38 cellular contexts compared by ENCODE assay signal in the genomic region with DNA sequence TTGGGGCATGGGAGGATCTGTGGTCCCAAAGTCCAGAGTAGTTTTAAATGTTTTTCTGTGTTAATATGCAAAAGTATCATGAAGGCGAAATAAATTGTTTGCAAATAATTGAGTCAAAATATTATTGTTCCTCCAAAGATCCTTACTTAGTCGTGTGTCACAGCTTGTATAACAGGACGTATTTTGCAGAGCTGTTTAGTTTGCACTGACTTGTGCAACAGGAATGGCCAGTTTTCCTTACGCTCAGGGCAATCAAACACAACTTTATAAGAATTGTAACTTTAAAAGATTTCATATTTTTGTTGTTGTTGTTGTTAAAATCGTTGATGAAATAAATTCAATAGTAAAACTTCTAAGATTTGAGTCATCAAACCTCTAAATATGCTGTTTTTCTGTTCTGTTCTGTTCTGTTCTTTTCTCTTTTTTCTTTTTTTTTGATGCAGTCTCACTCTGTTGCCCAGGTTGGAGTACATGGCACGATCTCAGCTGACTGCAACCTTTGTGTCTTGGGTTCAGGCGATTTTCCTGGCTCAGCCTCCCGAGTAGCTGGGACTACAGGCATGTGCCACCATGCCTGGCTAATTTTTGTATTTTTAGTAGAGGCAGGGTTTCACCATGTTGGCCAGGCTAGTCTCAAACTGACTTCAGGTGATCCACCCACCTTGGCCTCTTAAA.
DNase-seq lines count a peak whose midpoint lies in the region; ATAC-seq, FAIRE-seq and TF ChIP-seq lines count a peak whose summit lies in the region.
"Had no signal": no experiment of that assay in that cellular context is flagged by ENCODE, and none has a peak within 500 bp of the region (broad histone marks: within the 10 kb centered on the region; RNA-seq: fewer than 3 reads in every experiment).

No MANE protein-coding gene starts in this region.

- no CpG with 5 or more reads among the region's 8 CpGs for WGBS in H9 (ENCODE audit: extremely low coverage, insufficient read length, low lambda C conversion rate)
- WGBS in body of pancreas, 2 donors = 15 to 23% methylated on average over 8 of the region's 8 CpGs
- WGBS in esophagus squamous epithelium, 2 donors = 40 to 54% methylated on average over 8 of the region's 8 CpGs
- WGBS in pancreas, 2 donors = 15 to 19% methylated on average over 8 of the region's 8 CpGs
- 92 to 93% methylated on average over 8 of the region's 8 CpGs for WGBS in heart right ventricle, 2 donors

- peaks cover 0 to 7% of the 10 kb centered on the region in 2 donors for H3K36me3 ChIP-seq in body of pancreas (replicated peaks in 1 of 2; ENCODE audit: insufficient read depth in 1 of 2, low read depth in 2 of 2)
- H3K36me3 ChIP-seq in esophagus squamous epithelium = peaks cover 5 to 20% (median 8%) of the 10 kb centered on the region in 3 donors
- peaks cover 0 to 3% (median 0%) of the 10 kb centered on the region in 3 donors for H3K36me3 ChIP-seq in pancreas
- peaks cover 0 to 20% (median 0%) of the 10 kb centered on the region in 9 donors for H3K36me3 ChIP-seq in heart right ventricle

- peaks cover 32% of the 10 kb centered on the region; the same call in 1 of the 2 replicates for H3K79me2 ChIP-seq in H9 (ENCODE audit: insufficient read depth, low read length)

- H3K27ac ChIP-seq in H9 (ENCODE audit: insufficient read length, low read depth, low read length) (no peak overlapping the region), body of pancreas (peak overlapping the region in 1 of 4 donors; percentile 16), esophagus squamous epithelium (peak overlapping the region in 3 of 4 donors; percentile 70 to 78 (median 77)), pancreas (peak overlapping the region in 1 of 4 donors; percentile 12), heart right ventricle (no peak overlapping the region)
- H3K27ac ChIP-seq: gastrocnemius medialis, SJCRH30, thoracic aorta had no signal

- H2AFZ ChIP-seq in H9 (ENCODE audit: low read length) = no peak overlapping the region

- no peaks in the 10 kb centered on the region for H3K23me2 ChIP-seq in H9 (ENCODE audit: insufficient read length, low read depth, low read length, poor library complexity, severe bottlenecking)

- no peak overlapping the region for H3K56ac ChIP-seq in H9 (ENCODE audit: insufficient read length, low read depth, low read length)

- no peak overlapping the region for H3K23ac ChIP-seq in H9 (ENCODE audit: insufficient read length, low read depth, low read length)

- no peak for FAIRE-seq in pancreas (lab: Jason Lieb, UNC)
- FAIRE-seq: GM12878 had no signal

- H3K4me3 ChIP-seq in body of pancreas = no peak overlapping the region
- H3K4me3 ChIP-seq in esophagus squamous epithelium = peak overlapping the region in 1 of 4 donors; percentile 7
- H3K4me3 ChIP-seq in pancreas = no peak overlapping the region
- H3K4me3 ChIP-seq in heart right ventricle = no peak overlapping the region
- H3K4me3 ChIP-seq: gastrocnemius medialis, GM12878, HAP-1, SJCRH30, thoracic aorta had no signal

- no peak overlapping the region for H2BK12ac ChIP-seq in H9 (ENCODE audit: insufficient read length, low read depth, low read length)

- no peak overlapping the region for H4K5ac ChIP-seq in H9 (ENCODE audit: insufficient read length, low read depth, low read length)

- no peaks in the 10 kb centered on the region for H4K20me1 ChIP-seq in H9 (ENCODE audit: control insufficient read depth, insufficient read depth, insufficient read length)

- no peak overlapping the region for H2AK5ac ChIP-seq in H9 (ENCODE audit: insufficient read length, low read length)

- no peak for TF ChIP-seq POLR2A in body of pancreas (IDR thresholded peaks at IDR 0.05)
- no peak for TF ChIP-seq POLR2A in esophagus squamous epithelium (IDR thresholded peaks at IDR 0.05)

- intact Hi-C loops in body of pancreas (cut with DNase I) = no loop called here
- intact Hi-C loops in esophagus squamous epithelium (cut with DNase I) = no loop called here
- intact Hi-C loops in pancreas (cut with DNase I) = no loop called here
- intact Hi-C loops in heart right ventricle (cut with DNase I) = no loop called here

- no peak overlapping the region for H3K4me3 Mint-ChIP-seq in H9
- H3K4me3 Mint-ChIP-seq: activated naive CD8-positive, alpha-beta T cell treated with anti-CD3 and anti-CD28 coated beads, Interleukin-2, amount 10 ng/mL, durations not matched to agents 7 days and 5 days; activated T-cell treated with anti-CD3 and anti-CD28 coated beads, Interleukin-2, amount 50 U/mL, for 24 hours; CD8-positive, alpha-beta T cell; dendritic cell treated with granulocyte-macrophage colony-stimulating factor and Interleukin-4, amounts not matched to agents 40 ng/mL and 50 ng/mL, for 4 days; endodermal cell; memory B cell; neural crest cell had no signal

- no peak overlapping the region for H2BK120ac ChIP-seq in H9 (ENCODE audit: low read depth, low read length, poor library complexity, severe bottlenecking)

- H3K36me3 Mint-ChIP-seq in H9 (ENCODE audit: insufficient read depth in 1 of 3, low read depth in 3 of 3) = peaks cover 26 to 35% (median 34%) of the 10 kb centered on the region in 3 experiments

- no peak overlapping the region for H2BK20ac ChIP-seq in H9 (ENCODE audit: low read depth, low read length, poor library complexity, severe bottlenecking)

- DNase-seq in H9 = no peak
- DNase-seq in body of pancreas = peak in 2 of 4 donors; percentile 42 to 50
- no peak for DNase-seq in esophagus squamous epithelium (lab: John Stamatoyannopoulos, UW)
- no peak for DNase-seq in pancreas
- DNase-seq in C1 segment of cervical spinal cord (lab: John Stamatoyannopoulos, UW) = no peak
- no peak for DNase-seq in activated CD4-positive, alpha-beta T cell treated with anti-CD3 and anti-CD28 coated beads, Interleukin-2, amount 50 U/mL, for 1 hour
- no peak for DNase-seq in heart right ventricle
- DNase-seq in islet precursor cell = no peak
- DNase-seq: activated CD4-positive, CD25-positive, alpha-beta regulatory T cell; activated gamma-delta T cell treated with Interleukin-2 at 50 U/mL for 16 hours; activated naive CD8-positive, alpha-beta T cell treated with anti-CD3 and anti-CD28 coated beads, Interleukin-2, amount 10 ng/mL, durations not matched to agents 7 days and 5 days; activated T-cell treated with anti-CD3 and anti-CD28 coated beads, Interleukin-2, amount 50 U/mL, for 24 hours; AML-193; aorta; caudate nucleus; CD8-positive, alpha-beta T cell; DMS 273 treated with DMSO at 0.1 percent for 48 hours; endodermal cell; gastrocnemius medialis; hippocampal formation; Kasumi-1; left cardiac atrium; NCI-H146; NCI-H446; NCI-H82; posterior cingulate gyrus; right cardiac atrium; RPMI8226; stimulated activated CD4-positive, alpha-beta T cell treated with anti-CD3 and anti-CD28 coated beads, Interleukin-1b, Interleukin-23, amount 100 ng/mL, for 48 hours; stimulated activated naive CD8-positive, alpha-beta T cell treated with anti-CD3 and anti-CD28 coated beads, Interleukin-15, Interleukin-2, amounts not matched to agents 100 U/mL and 50 U/mL, for 24 hours; T1000 had no signal

- no peak overlapping the region for H3K4me2 ChIP-seq in H9 (ENCODE audit: insufficient read depth, insufficient read length, low read length)

- H3K4ac ChIP-seq in H9 (ENCODE audit: low read depth, low read length) = no peak overlapping the region

- H2BK15ac ChIP-seq in H9 (ENCODE audit: low read depth, low read length) = no peak overlapping the region

- H3K79me1 ChIP-seq in H9 (ENCODE audit: insufficient read depth, low read depth, low read length, poor library complexity, severe bottlenecking) = peaks cover 3% of the 10 kb centered on the region

- no peaks in the 10 kb centered on the region for H3K9me3 ChIP-seq in H9 (ENCODE audit: control insufficient read depth, low read depth, low read length)
- H3K9me3 ChIP-seq in body of pancreas = no peaks in the 10 kb centered on the region
- H3K9me3 ChIP-seq in esophagus squamous epithelium = no peaks in the 10 kb centered on the region
- no peaks in the 10 kb centered on the region for H3K9me3 ChIP-seq in pancreas
- no peaks in the 10 kb centered on the region for H3K9me3 ChIP-seq in heart right ventricle
- H3K9me3 ChIP-seq: gastrocnemius medialis, HAP-1, SJCRH30, thoracic aorta had no signal

- peaks cover 0 to 3% of the 10 kb centered on the region in 2 experiments; a peak in 2 of 5 replicates for H3K9me3 Mint-ChIP-seq in H9
- H3K9me3 Mint-ChIP-seq: activated naive CD8-positive, alpha-beta T cell treated with anti-CD3 and anti-CD28 coated beads, Interleukin-2, amount 10 ng/mL, durations not matched to agents 7 days and 5 days; activated T-cell treated with anti-CD3 and anti-CD28 coated beads, Interleukin-2, amount 50 U/mL, for 24 hours; CD8-positive, alpha-beta T cell; dendritic cell treated with granulocyte-macrophage colony-stimulating factor and Interleukin-4, amounts not matched to agents 40 ng/mL and 50 ng/mL, for 4 days; memory B cell; neural crest cell had no signal

- no peaks in the 10 kb centered on the region for H3K27me3 Mint-ChIP-seq in H9 (ENCODE audit: low read depth)
- H3K27me3 Mint-ChIP-seq: activated naive CD8-positive, alpha-beta T cell treated with anti-CD3 and anti-CD28 coated beads, Interleukin-2, amount 10 ng/mL, durations not matched to agents 7 days and 5 days; activated T-cell treated with anti-CD3 and anti-CD28 coated beads, Interleukin-2, amount 50 U/mL, for 24 hours; dendritic cell treated with granulocyte-macrophage colony-stimulating factor and Interleukin-4, amounts not matched to agents 40 ng/mL and 50 ng/mL, for 4 days; memory B cell had no signal

- H3K14ac ChIP-seq in H9 (ENCODE audit: insufficient read depth, low read length) = no peak overlapping the region

- H3K27me3 ChIP-seq in H9 (ENCODE audit: insufficient read depth, low read length) (no peaks in the 10 kb centered on the region), body of pancreas (no peaks in the 10 kb centered on the region), esophagus squamous epithelium (no peaks in the 10 kb centered on the region), pancreas (no peaks in the 10 kb centered on the region), heart right ventricle (no peaks in the 10 kb centered on the region)
- H3K27me3 ChIP-seq: gastrocnemius medialis, SJCRH30 had no signal

- H3K4me1 ChIP-seq in H9 (ENCODE audit: insufficient read depth, low read length) (peaks cover 7% of the 10 kb centered on the region; the same call in 1 of the 2 replicates), body of pancreas (peaks cover 56% of the 10 kb centered on the region), esophagus squamous epithelium (peaks cover 13 to 84% (median 23%) of the 10 kb centered on the region in 3 donors), pancreas (peaks cover 21 to 47% (median 47%) of the 10 kb centered on the region in 3 donors), heart right ventricle (peaks cover 9 to 55% (median 28%) of the 10 kb centered on the region in 9 donors)

- peak overlapping the region in 2 of 3 experiments; percentile 60 to 75; a peak in 2 of 7 replicates for H3K27ac Mint-ChIP-seq in H9
- H3K27ac Mint-ChIP-seq: activated naive CD8-positive, alpha-beta T cell treated with anti-CD3 and anti-CD28 coated beads, Interleukin-2, amount 10 ng/mL, durations not matched to agents 7 days and 5 days; activated T-cell treated with anti-CD3 and anti-CD28 coated beads, Interleukin-2, amount 50 U/mL, for 24 hours; CD8-positive, alpha-beta T cell; endodermal cell had no signal

- H3K18ac ChIP-seq in H9 (ENCODE audit: insufficient read length, low read depth, low read length) = no peak overlapping the region

- H4K91ac ChIP-seq in H9 (ENCODE audit: insufficient read length, low read depth, low read length) = no peak overlapping the region

- H2BK5ac ChIP-seq in H9 (ENCODE audit: insufficient read length, low read length) = no peak overlapping the region

- H3K9ac ChIP-seq in H9 (ENCODE audit: extremely low read depth, insufficient read length, low read length) = no peak overlapping the region

- H4K8ac ChIP-seq in H9 (replicated peaks; ENCODE audit: insufficient read length, low read depth, low read length) = no peak overlapping the region

- ATAC-seq in body of pancreas = peak; percentile 57
- peak; percentile 46 to 70 (median 60) for ATAC-seq in pancreas
- ATAC-seq in heart right ventricle = no peak
- ATAC-seq: CD8-positive, alpha-beta T cell; gastrocnemius medialis; GM12878; left cardiac atrium; right cardiac atrium; stimulated activated naive CD8-positive, alpha-beta T cell treated with anti-CD3 and anti-CD28 coated beads, Interleukin-15, Interleukin-2, amounts not matched to agents 100 U/mL and 50 U/mL, for 24 hours had no signal

- peaks cover 15 to 21% of the 10 kb centered on the region in 2 experiments for H3K4me1 Mint-ChIP-seq in H9

- no peak for TF ChIP-seq CTCF in H9 (conservative IDR thresholded peaks at IDR 0.05)
- no peak for TF ChIP-seq CTCF in body of pancreas (IDR thresholded peaks at IDR 0.05)
- TF ChIP-seq CTCF in esophagus squamous epithelium (IDR thresholded peaks at IDR 0.05) = no peak
- no peak for TF ChIP-seq CTCF in pancreas (IDR thresholded peaks at IDR 0.05)
- TF ChIP-seq CTCF in heart right ventricle (IDR thresholded peaks at IDR 0.05) = no peak

- H3T11ph ChIP-seq in H9 (ENCODE audit: low read length) = no peak overlapping the region

Comparison
In these comparisons a context has a peak if more than half of its experiments do, and no peak if none do; other contexts are left out.
1. H3K27ac ChIP-seq: peak in esophagus squamous epithelium (3 of 4); none in H9 (single experiment) and heart right ventricle (0 of 10).
2. ATAC-seq: peak in body of pancreas (single experiment) and pancreas (4 of 4); none in heart right ventricle (0 of 8).